1 cellular context compared by ENCODE assay signal in genomic region chr3:172164620-172165362, GRCh38.
TF ChIP-seq lines count a peak whose summit lies in the region.

No MANE protein-coding gene starts in this region.

TF ChIP-seq in HepG2, 621 proteins besides CTCF, POLR2A, EP300 and RAD21 (continued from another document and continues in another):
- TF ChIP-seq NRL (CRISPR knock-in tag; IDR thresholded peaks at IDR 0.05; ENCODE audit: borderline replicate concordance) = no peak
- no peak for TF ChIP-seq ELF1 (CRISPR knock-in tag; IDR thresholded peaks at IDR 0.05)
- no peak for TF ChIP-seq ZNF276 (CRISPR knock-in tag; IDR thresholded peaks at IDR 0.05; ENCODE audit: low read depth)
- no peak for TF ChIP-seq SALL2 (CRISPR knock-in tag; IDR thresholded peaks at IDR 0.05)
- no peak for TF ChIP-seq GLI4 (CRISPR knock-in tag; IDR thresholded peaks at IDR 0.05; ENCODE audit: borderline replicate concordance)
- TF ChIP-seq CREBL2 (CRISPR knock-in tag; IDR thresholded peaks at IDR 0.05; ENCODE audit: borderline replicate concordance) = no peak
- TF ChIP-seq HBP1 (CRISPR knock-in tag; IDR thresholded peaks at IDR 0.05; ENCODE audit: low read depth) = no peak
- TF ChIP-seq RBM22 (optimal IDR thresholded peaks at IDR 0.05; ENCODE audit: low read length) = peak; percentile 96
- no peak for TF ChIP-seq ZBTB40 (IDR thresholded peaks at IDR 0.05)
- no peak for TF ChIP-seq ZBTB40 (CRISPR knock-in tag; IDR thresholded peaks at IDR 0.05)
- peak; percentile 18; the same call in 1 of the 2 replicates for TF ChIP-seq MBD4 (IDR thresholded peaks at IDR 0.05; ENCODE audit: borderline replicate concordance, low read length)
- TF ChIP-seq KIAA2018 (CRISPR knock-in tag; IDR thresholded peaks at IDR 0.05; ENCODE audit: borderline replicate concordance) = no peak
- peak; percentile 32; the same call in 1 of the 2 replicates for TF ChIP-seq POLR2G (IDR thresholded peaks at IDR 0.05; ENCODE audit: low read depth, low read length)
- peak; percentile 19; the same call in 1 of the 2 replicates for TF ChIP-seq ZNF770 (CRISPR knock-in tag; IDR thresholded peaks at IDR 0.05)
- TF ChIP-seq ZZZ3 (CRISPR knock-in tag; IDR thresholded peaks at IDR 0.05; ENCODE audit: borderline replicate concordance) = no peak
- TF ChIP-seq PBX2 (CRISPR knock-in tag; IDR thresholded peaks at IDR 0.05) = no peak
- TF ChIP-seq E2F1 (CRISPR knock-in tag; IDR thresholded peaks at IDR 0.05) = no peak
- TF ChIP-seq ZNF460 (CRISPR knock-in tag; IDR thresholded peaks at IDR 0.05; ENCODE audit: borderline replicate concordance) = peak; percentile 39; the same call in 1 of the 2 replicates
- no peak for TF ChIP-seq ZNF501 (CRISPR knock-in tag; IDR thresholded peaks at IDR 0.05)
- no peak for TF ChIP-seq FOXM1 (CRISPR knock-in tag; IDR thresholded peaks at IDR 0.05)
- TF ChIP-seq MAFK (conservative IDR thresholded peaks at IDR 0.05 in 1 of 2, IDR thresholded peaks at IDR 0.05 in 1 of 2; ENCODE audit: low read length in 2 of 2) = no peak
- no peak for TF ChIP-seq HMGA1 (CRISPR knock-in tag; conservative IDR thresholded peaks at IDR 0.05)
- no peak for TF ChIP-seq ZNF124 (CRISPR knock-in tag; IDR thresholded peaks at IDR 0.05)
- no peak for TF ChIP-seq ATF5 (CRISPR knock-in tag; IDR thresholded peaks at IDR 0.05; ENCODE audit: low read depth)
- no peak for TF ChIP-seq ZNF546 (CRISPR knock-in tag; conservative IDR thresholded peaks at IDR 0.05)
- no peak for TF ChIP-seq ZBTB20 (CRISPR knock-in tag; IDR thresholded peaks at IDR 0.05; ENCODE audit: borderline replicate concordance, low read depth)
